13 cellular contexts compared by ENCODE assay signal in genomic region chrX:39475372-39475771, GRCh38.
"Had no signal": no experiment of that assay in that cellular context is flagged by ENCODE, and none has a peak within 500 bp of the region (broad histone marks: within the 10 kb centered on the region; RNA-seq: fewer than 3 reads in every experiment).

No MANE protein-coding gene starts in this region.

- H3K27me3 ChIP-seq: gastrocnemius medialis, tibial nerve had no signal

- H3K27me3 Mint-ChIP-seq: activated naive CD8-positive, alpha-beta T cell treated with anti-CD3 and anti-CD28 coated beads, Interleukin-2, amount 10 ng/mL, durations not matched to agents 7 days and 5 days had no signal

- H3K9me3 Mint-ChIP-seq: activated naive CD8-positive, alpha-beta T cell treated with anti-CD3 and anti-CD28 coated beads, Interleukin-2, amount 10 ng/mL, durations not matched to agents 7 days and 5 days; stimulated activated naive B cell treated with anti-CD40 and anti-IgM and Interleukin-4, amounts not matched to agents 10 μg/mL and 1 μg/mL and 100 μg/mL, for 72 hours had no signal

- H3K27ac ChIP-seq: gastrocnemius medialis, prostate gland, spleen, tibial nerve had no signal

- H3K36me3 ChIP-seq: gastrocnemius medialis, prostate gland, spleen, tibial nerve had no signal

- H3K4me1 Mint-ChIP-seq: activated naive CD8-positive, alpha-beta T cell treated with anti-CD3 and anti-CD28 coated beads, Interleukin-2, amount 10 ng/mL, durations not matched to agents 7 days and 5 days had no signal

- H3K4me3 Mint-ChIP-seq: activated CD8-positive, alpha-beta T cell treated with anti-CD3 and anti-CD28 coated beads, Interleukin-2, amount 10 ng/mL, durations not matched to agents 7 days and 5 days; activated naive CD8-positive, alpha-beta T cell treated with anti-CD3 and anti-CD28 coated beads, Interleukin-2, amount 10 ng/mL, durations not matched to agents 7 days and 5 days; mesothelial cell of epicardium; stimulated activated naive B cell treated with anti-CD40 and anti-IgM and Interleukin-4, amounts not matched to agents 10 μg/mL and 1 μg/mL and 100 μg/mL, for 72 hours had no signal

- H3K27ac Mint-ChIP-seq: activated CD8-positive, alpha-beta T cell treated with anti-CD3 and anti-CD28 coated beads, Interleukin-2, amount 10 ng/mL, durations not matched to agents 7 days and 5 days; activated naive CD8-positive, alpha-beta T cell treated with anti-CD3 and anti-CD28 coated beads, Interleukin-2, amount 10 ng/mL, durations not matched to agents 7 days and 5 days; mesothelial cell of epicardium; stimulated activated naive B cell treated with anti-CD40 and anti-IgM and Interleukin-4, amounts not matched to agents 10 μg/mL and 1 μg/mL and 100 μg/mL, for 72 hours had no signal

- H3K36me3 Mint-ChIP-seq: activated naive CD8-positive, alpha-beta T cell treated with anti-CD3 and anti-CD28 coated beads, Interleukin-2, amount 10 ng/mL, durations not matched to agents 7 days and 5 days; mesothelial cell of epicardium; stimulated activated naive B cell treated with anti-CD40 and anti-IgM and Interleukin-4, amounts not matched to agents 10 μg/mL and 1 μg/mL and 100 μg/mL, for 72 hours had no signal

- H3K4me3 ChIP-seq: gastrocnemius medialis, prostate gland, spleen, tibial nerve had no signal

- DNase-seq: activated CD4-positive, alpha-beta T cell treated with anti-CD3 and anti-CD28 coated beads for 48 hours; activated CD8-positive, alpha-beta memory T cell treated with anti-CD3 and anti-CD28 coated beads, Interleukin-2, amount 50 U/mL, for 48 hours; activated CD8-positive, alpha-beta T cell treated with anti-CD3 and anti-CD28 coated beads, Interleukin-2, amount 10 ng/mL, durations not matched to agents 7 days and 5 days; activated naive CD8-positive, alpha-beta T cell treated with anti-CD3 and anti-CD28 coated beads, Interleukin-2, amount 10 ng/mL, durations not matched to agents 7 days and 5 days; aorta; gastrocnemius medialis; spleen; stimulated activated CD4-positive, alpha-beta T cell treated with anti-CD3 and anti-CD28 coated beads, Interleukin-1b, Interleukin-23, amount 100 ng/mL, for 48 hours; stimulated activated naive B cell treated with anti-CD40 and anti-IgM and Interleukin-4, amounts not matched to agents 10 μg/mL and 1 μg/mL and 100 μg/mL, for 72 hours; T-helper 1 cell had no signal

- H3K9me3 ChIP-seq: gastrocnemius medialis, prostate gland, spleen, tibial nerve had no signal

- H3K4me1 ChIP-seq: gastrocnemius medialis, prostate gland, spleen had no signal
